Comparison of ENCODE assay signal across 1 cellular context in the genomic region with DNA sequence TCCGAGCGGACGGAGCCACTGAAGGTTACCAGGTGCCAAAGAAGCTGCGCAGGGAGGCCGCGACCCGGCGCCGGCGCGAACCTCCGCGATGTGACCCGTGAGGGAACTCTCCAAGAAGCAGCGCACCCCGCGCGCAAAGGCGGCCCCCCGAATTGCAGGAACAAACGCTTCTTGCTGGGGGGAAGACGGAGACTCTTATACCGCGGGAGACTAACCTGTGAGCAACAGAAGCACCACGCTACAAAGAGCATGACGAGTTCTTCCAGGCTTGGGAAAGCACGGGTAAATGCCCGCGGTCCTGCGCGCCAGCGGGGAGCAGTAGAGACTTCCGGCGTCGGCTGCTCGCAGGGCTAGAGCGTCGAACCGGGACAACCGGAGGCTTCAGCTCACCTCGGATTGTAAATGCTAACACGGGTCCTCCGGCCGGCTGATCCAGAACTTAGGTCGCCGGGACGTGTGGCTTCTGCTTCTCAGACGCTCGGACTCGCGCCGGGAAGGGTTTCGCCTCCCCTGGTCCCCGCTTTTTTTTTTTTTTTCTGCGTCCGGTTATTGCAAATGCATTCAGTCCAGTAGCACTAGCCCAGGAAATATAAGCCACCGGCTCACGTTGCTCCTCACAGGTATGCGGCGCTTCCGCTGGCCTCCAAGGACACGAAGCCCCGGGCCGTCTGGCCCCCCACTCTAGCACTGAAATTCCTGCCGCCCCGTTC.
TF ChIP-seq lines count a peak whose summit lies in the region.

A gene with protein sequence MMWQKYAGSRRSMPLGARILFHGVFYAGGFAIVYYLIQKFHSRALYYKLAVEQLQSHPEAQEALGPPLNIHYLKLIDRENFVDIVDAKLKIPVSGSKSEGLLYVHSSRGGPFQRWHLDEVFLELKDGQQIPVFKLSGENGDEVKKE (minus strand): TSS at position 310 of the 710 bp plus-strand sequence. CDS start 80,909 bp downstream, outside the sequence.

TF ChIP-seq in K562, 482 proteins besides CTCF, POLR2A, EP300 and RAD21 (continued from another document and continues in another):
- TF ChIP-seq RERE (CRISPR knock-in tag; IDR thresholded peaks at IDR 0.05; ENCODE audit: borderline replicate concordance), result no peak
- peak; percentile 38 for TF ChIP-seq VEZF1 (CRISPR knock-in tag; IDR thresholded peaks at IDR 0.05)
- TF ChIP-seq GTF3C2 (IDR thresholded peaks at IDR 0.05; ENCODE audit: borderline replicate concordance, extremely low read depth, insufficient read length), result no peak
- TF ChIP-seq ZNF3 (CRISPR knock-in tag; IDR thresholded peaks at IDR 0.05), result no peak
- TF ChIP-seq STAT5A (IDR thresholded peaks at IDR 0.05; ENCODE audit: borderline replicate concordance, low read length), result peak; percentile 36; the same call in 1 of the 2 replicates
- TF ChIP-seq TBL1XR1 (IDR thresholded peaks at IDR 0.05; ENCODE audit: low read length in 2 of 2), result no peak
- TF ChIP-seq CEBPB (tag; IDR thresholded peaks at IDR 0.05), result no peak
- no peak for TF ChIP-seq CHD2 (IDR thresholded peaks at IDR 0.05; ENCODE audit: low read depth, low read length)
- TF ChIP-seq SP2 (IDR thresholded peaks at IDR 0.05; ENCODE audit: extremely low read depth, low read depth, low read length, poor library complexity, severe bottlenecking), result peak; percentile 95
- TF ChIP-seq MIER1 (IDR thresholded peaks at IDR 0.05; ENCODE audit: low read depth), result 0 out of 2 replicates have a peak, but pooled peaks have one; percentile 13
- no peak for TF ChIP-seq ZNF592 (IDR thresholded peaks at IDR 0.05)
- no peak for TF ChIP-seq ZNF561 (CRISPR knock-in tag; conservative IDR thresholded peaks at IDR 0.05)
- no peak for TF ChIP-seq EZH2 (IDR thresholded peaks at IDR 0.05; ENCODE audit: borderline replicate concordance, low read depth, low read length)
- TF ChIP-seq ZKSCAN3 (CRISPR knock-in tag; IDR thresholded peaks at IDR 0.05), result no peak
- TF ChIP-seq, protein P1, sequence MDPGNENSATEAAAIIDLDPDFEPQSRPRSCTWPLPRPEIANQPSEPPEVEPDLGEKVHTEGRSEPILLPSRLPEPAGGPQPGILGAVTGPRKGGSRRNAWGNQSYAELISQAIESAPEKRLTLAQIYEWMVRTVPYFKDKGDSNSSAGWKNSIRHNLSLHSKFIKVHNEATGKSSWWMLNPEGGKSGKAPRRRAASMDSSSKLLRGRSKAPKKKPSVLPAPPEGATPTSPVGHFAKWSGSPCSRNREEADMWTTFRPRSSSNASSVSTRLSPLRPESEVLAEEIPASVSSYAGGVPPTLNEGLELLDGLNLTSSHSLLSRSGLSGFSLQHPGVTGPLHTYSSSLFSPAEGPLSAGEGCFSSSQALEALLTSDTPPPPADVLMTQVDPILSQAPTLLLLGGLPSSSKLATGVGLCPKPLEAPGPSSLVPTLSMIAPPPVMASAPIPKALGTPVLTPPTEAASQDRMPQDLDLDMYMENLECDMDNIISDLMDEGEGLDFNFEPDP (CRISPR knock-in tag; IDR thresholded peaks at IDR 0.05), result no peak
- no peak for TF ChIP-seq ZNF79 (CRISPR knock-in tag; IDR thresholded peaks at IDR 0.05; ENCODE audit: low read depth)
- TF ChIP-seq SMAD4 (CRISPR knock-in tag; conservative IDR thresholded peaks at IDR 0.05), result peak; percentile 69
- peak; percentile 24; the same call in 1 of the 2 replicates for TF ChIP-seq USF1 (CRISPR knock-in tag; IDR thresholded peaks at IDR 0.05)
- TF ChIP-seq ETS2 (tag; IDR thresholded peaks at IDR 0.05; ENCODE audit: borderline replicate concordance, poor library complexity, severe bottlenecking), result no peak
- no peak for TF ChIP-seq ELK3 (CRISPR knock-in tag; IDR thresholded peaks at IDR 0.05)
- TF ChIP-seq, protein P2, sequence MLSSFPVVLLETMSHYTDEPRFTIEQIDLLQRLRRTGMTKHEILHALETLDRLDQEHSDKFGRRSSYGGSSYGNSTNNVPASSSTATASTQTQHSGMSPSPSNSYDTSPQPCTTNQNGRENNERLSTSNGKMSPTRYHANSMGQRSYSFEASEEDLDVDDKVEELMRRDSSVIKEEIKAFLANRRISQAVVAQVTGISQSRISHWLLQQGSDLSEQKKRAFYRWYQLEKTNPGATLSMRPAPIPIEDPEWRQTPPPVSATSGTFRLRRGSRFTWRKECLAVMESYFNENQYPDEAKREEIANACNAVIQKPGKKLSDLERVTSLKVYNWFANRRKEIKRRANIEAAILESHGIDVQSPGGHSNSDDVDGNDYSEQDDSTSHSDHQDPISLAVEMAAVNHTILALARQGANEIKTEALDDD (IDR thresholded peaks at IDR 0.05), result peak; percentile 16; the same call in 1 of the 2 replicates
- TF ChIP-seq ZFPM2 (CRISPR knock-in tag; IDR thresholded peaks at IDR 0.05), result no peak
- TF ChIP-seq PKNOX1 (IDR thresholded peaks at IDR 0.05), result no peak
- no peak for TF ChIP-seq PPARD (CRISPR knock-in tag; IDR thresholded peaks at IDR 0.05)
- no peak for TF ChIP-seq PHF21A (IDR thresholded peaks at IDR 0.05; ENCODE audit: borderline replicate concordance, low read depth)
- TF ChIP-seq ZNF184 (CRISPR knock-in tag; IDR thresholded peaks at IDR 0.05), result no peak
- no peak for TF ChIP-seq ZNF224 (CRISPR knock-in tag; IDR thresholded peaks at IDR 0.05)
- no peak for TF ChIP-seq NCOR1 (IDR thresholded peaks at IDR 0.05)
- peak; percentile 55 for TF ChIP-seq SP1 (CRISPR knock-in tag; IDR thresholded peaks at IDR 0.05)
- TF ChIP-seq, protein P3, sequence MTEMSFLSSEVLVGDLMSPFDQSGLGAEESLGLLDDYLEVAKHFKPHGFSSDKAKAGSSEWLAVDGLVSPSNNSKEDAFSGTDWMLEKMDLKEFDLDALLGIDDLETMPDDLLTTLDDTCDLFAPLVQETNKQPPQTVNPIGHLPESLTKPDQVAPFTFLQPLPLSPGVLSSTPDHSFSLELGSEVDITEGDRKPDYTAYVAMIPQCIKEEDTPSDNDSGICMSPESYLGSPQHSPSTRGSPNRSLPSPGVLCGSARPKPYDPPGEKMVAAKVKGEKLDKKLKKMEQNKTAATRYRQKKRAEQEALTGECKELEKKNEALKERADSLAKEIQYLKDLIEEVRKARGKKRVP (CRISPR knock-in tag; IDR thresholded peaks at IDR 0.05), result no peak
- no peak for TF ChIP-seq MEIS2 (IDR thresholded peaks at IDR 0.05; ENCODE audit: partially characterized antibody)
- no peak for TF ChIP-seq ZNF253 (CRISPR knock-in tag; conservative IDR thresholded peaks at IDR 0.05)
